In the genomic region with DNA sequence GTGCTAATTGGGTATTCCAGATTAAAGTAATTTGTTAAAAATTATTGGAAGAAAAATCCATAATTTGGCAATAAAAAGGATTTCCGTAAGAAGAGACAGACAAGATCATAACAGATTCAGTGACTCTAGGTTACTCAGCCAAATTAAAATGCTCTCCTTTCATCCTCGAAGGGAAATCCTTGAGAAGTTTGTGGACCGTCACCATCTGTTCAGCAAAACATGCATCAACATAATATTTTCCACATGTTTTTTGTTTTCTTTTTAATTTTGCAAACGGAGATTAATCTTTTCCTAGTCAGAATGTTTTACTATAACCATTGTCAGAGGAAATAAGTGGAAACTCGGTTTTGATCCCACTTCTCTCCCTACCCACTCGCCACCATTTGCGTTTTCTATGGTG, we compare ENCODE assay signal across 19 cellular contexts.
"Had no signal": no experiment of that assay in that cellular context is flagged by ENCODE, and none has a peak within 500 bp of the region (broad histone marks: within the 10 kb centered on the region; RNA-seq: fewer than 3 reads in every experiment).

No MANE protein-coding gene starts in this region.

- H3K4me3 Mint-ChIP-seq: activated CD4-positive, alpha-beta memory T cell treated with anti-CD3 and anti-CD28 coated beads for 36 hours; activated CD4-positive, alpha-beta T cell treated with anti-CD3 and anti-CD28 coated beads for 36 hours; activated naive CD8-positive, alpha-beta T cell treated with anti-CD3 and anti-CD28 coated beads for 36 hours; activated T-helper 1 cell treated with anti-CD3 and anti-CD28 coated beads, Interleukin-12 subunit alpha, Interleukin-12 subunit beta, Interleukin-2, Interleukin-4 antibody, amounts not matched to agents 30 ng/mL and 10 ng/mL and 1 ng/mL, durations not matched to agents 14 hours and 24 hours and 36 hours; brain; naive thymus-derived CD8-positive, alpha-beta T cell; stimulated activated effector memory CD8-positive, alpha-beta T cell treated with anti-CD3 and anti-CD28 coated beads, Interleukin-12 subunit alpha, Interleukin-12 subunit beta, amount 100 ng/mL, for 72 hours; WTC11 had no signal

- H3K9me3 ChIP-seq: colonic mucosa, neutrophil, right lobe of liver, testis, upper lobe of left lung had no signal

- ATAC-seq: activated CD4-positive, alpha-beta T cell treated with anti-CD3 and anti-CD28 coated beads for 36 hours; naive thymus-derived CD8-positive, alpha-beta T cell; right lobe of liver; stimulated activated effector memory CD8-positive, alpha-beta T cell treated with anti-CD3 and anti-CD28 coated beads, Interleukin-12 subunit alpha, Interleukin-12 subunit beta, amount 100 ng/mL, for 72 hours; WTC11 had no signal

- H3K36me3 Mint-ChIP-seq: activated CD4-positive, alpha-beta memory T cell treated with anti-CD3 and anti-CD28 coated beads for 36 hours; activated naive CD8-positive, alpha-beta T cell treated with anti-CD3 and anti-CD28 coated beads for 36 hours; brain; stimulated activated effector memory CD8-positive, alpha-beta T cell treated with anti-CD3 and anti-CD28 coated beads, Interleukin-12 subunit alpha, Interleukin-12 subunit beta, amount 100 ng/mL, for 72 hours; WTC11 had no signal

- DNase-seq: activated CD4-positive, alpha-beta memory T cell treated with anti-CD3 and anti-CD28 coated beads for 36 hours; activated CD4-positive, alpha-beta T cell treated with anti-CD3 and anti-CD28 coated beads for 36 hours; activated gamma-delta T cell treated with Interleukin-2 at 50 U/mL for 16 hours; activated naive CD8-positive, alpha-beta T cell treated with anti-CD3 and anti-CD28 coated beads for 36 hours; activated T-cell treated with anti-CD3 and anti-CD28 coated beads for 4 hours; central memory CD4-positive, alpha-beta T cell; colonic mucosa; erythroblast; naive thymus-derived CD8-positive, alpha-beta T cell; right lobe of liver; stimulated activated CD4-positive, alpha-beta T cell treated with anti-CD3 and anti-CD28 coated beads, Interleukin-4, amount 100 ng/mL, for 24 hours; testis; upper lobe of left lung had no signal

- H3K27ac Mint-ChIP-seq: activated CD4-positive, alpha-beta memory T cell treated with anti-CD3 and anti-CD28 coated beads for 36 hours; activated CD4-positive, alpha-beta T cell treated with anti-CD3 and anti-CD28 coated beads for 36 hours; activated naive CD8-positive, alpha-beta T cell treated with anti-CD3 and anti-CD28 coated beads for 36 hours; activated T-helper 1 cell treated with anti-CD3 and anti-CD28 coated beads, Interleukin-12 subunit alpha, Interleukin-12 subunit beta, Interleukin-2, Interleukin-4 antibody, amounts not matched to agents 30 ng/mL and 10 ng/mL and 1 ng/mL, durations not matched to agents 14 hours and 24 hours and 36 hours; naive thymus-derived CD8-positive, alpha-beta T cell; stimulated activated effector memory CD8-positive, alpha-beta T cell treated with anti-CD3 and anti-CD28 coated beads, Interleukin-12 subunit alpha, Interleukin-12 subunit beta, amount 100 ng/mL, for 72 hours; WTC11 had no signal

- H3K27me3 ChIP-seq: colonic mucosa, neutrophil, right lobe of liver, testis, upper lobe of left lung had no signal

- H3K9ac ChIP-seq: parathyroid adenoma had no signal

- H3K9me3 Mint-ChIP-seq: activated CD4-positive, alpha-beta memory T cell treated with anti-CD3 and anti-CD28 coated beads for 36 hours; activated naive CD8-positive, alpha-beta T cell treated with anti-CD3 and anti-CD28 coated beads for 36 hours; activated T-helper 1 cell treated with anti-CD3 and anti-CD28 coated beads, Interleukin-12 subunit alpha, Interleukin-12 subunit beta, Interleukin-2, Interleukin-4 antibody, amounts not matched to agents 30 ng/mL and 10 ng/mL and 1 ng/mL, durations not matched to agents 14 hours and 24 hours and 36 hours; brain; naive thymus-derived CD8-positive, alpha-beta T cell; stimulated activated effector memory CD8-positive, alpha-beta T cell treated with anti-CD3 and anti-CD28 coated beads, Interleukin-12 subunit alpha, Interleukin-12 subunit beta, amount 100 ng/mL, for 72 hours; WTC11 had no signal

- H3K36me3 ChIP-seq: colonic mucosa, neutrophil, right lobe of liver, upper lobe of left lung had no signal

- H3K27ac ChIP-seq: colonic mucosa, neutrophil, parathyroid adenoma, right lobe of liver, testis, upper lobe of left lung had no signal

- H3K4me1 ChIP-seq: parathyroid adenoma, upper lobe of left lung had no signal

- H3K4me3 ChIP-seq: colonic mucosa, right lobe of liver, testis, upper lobe of left lung had no signal
